9 cellular contexts compared by ENCODE assay signal in genomic region chr12:111034911-111035577, GRCh38. TPM values are rescaled to one million over a fixed set of nuclear protein-coding genes. Genes with fewer than 3 reads are reported as not detected.
DNase-seq lines count a peak whose midpoint lies in the region; ATAC-seq and TF ChIP-seq lines count a peak whose summit lies in the region.
"Had no signal": no experiment of that assay in that cellular context is flagged by ENCODE, and none has a peak within 500 bp of the region (broad histone marks: within the 10 kb centered on the region; RNA-seq: fewer than 3 reads in every experiment).

No MANE protein-coding gene starts in this region.

- CTCF ChIA-PET in PC-3 (lab: Charles Lee) = no interaction called here

- POLR2A ChIA-PET in PC-3 (lab: Charles Lee; ENCODE audit: unreplicated experiment) = no interaction called here

- no peaks in the 10 kb centered on the region for H3K36me3 ChIP-seq in PC-3 (ENCODE audit: low read depth, low read length)
- no peaks in the 10 kb centered on the region for H3K36me3 ChIP-seq in effector memory CD4-positive, alpha-beta T cell (ENCODE audit: control insufficient read depth, insufficient read depth, low read length)
- H3K36me3 ChIP-seq: gastroesophageal sphincter had no signal

- H3K36me3 Mint-ChIP-seq in progenitor cell of endocrine pancreas (ENCODE audit: insufficient read depth) = no peaks in the 10 kb centered on the region

- H4K20me1 ChIP-seq in PC-3 (ENCODE audit: low read length) = no peaks in the 10 kb centered on the region

- no peaks in the 10 kb centered on the region for H3K27me3 Mint-ChIP-seq in progenitor cell of endocrine pancreas

- no peak overlapping the region for H2AFZ ChIP-seq in PC-3 (ENCODE audit: low read length)

- H3K9me3 ChIP-seq in PC-3 (ENCODE audit: low read length) = no peaks in the 10 kb centered on the region
- no peaks in the 10 kb centered on the region for H3K9me3 ChIP-seq in effector memory CD4-positive, alpha-beta T cell (ENCODE audit: control insufficient read depth, low read length)
- H3K9me3 ChIP-seq: gastroesophageal sphincter had no signal

- no TSS peak for BruUV-seq in PC-3 (replicated peaks; lab: Mats Ljungman, UMichigan)

- H3K9me3 Mint-ChIP-seq in progenitor cell of endocrine pancreas (ENCODE audit: low read depth) = no peaks in the 10 kb centered on the region

- peak; percentile 27 for ATAC-seq in PC-3
- no peak for ATAC-seq in GM21529 (IDR thresholded peaks at IDR 0.05; ENCODE audit: unreplicated experiment)
- ATAC-seq: gastroesophageal sphincter had no signal

- no peaks in the 10 kb centered on the region for H3F3A ChIP-seq in PC-3 (ENCODE audit: low read length, unreplicated experiment)

- H3K27ac ChIP-seq in PC-3 (ENCODE audit: low read length) = no peak overlapping the region
- H3K27ac ChIP-seq in effector memory CD4-positive, alpha-beta T cell (ENCODE audit: insufficient read depth, low read length, poor library complexity, severe bottlenecking) = no peak overlapping the region
- H3K27ac ChIP-seq: gastroesophageal sphincter had no signal

- intact Hi-C loops in PC-3 (cut with micrococcal nuclease) = no loop called here

- peak overlapping the region; percentile 94 for H3K27ac Mint-ChIP-seq in progenitor cell of endocrine pancreas

- no peaks in the 10 kb centered on the region for H3K9me2 ChIP-seq in PC-3 (replicated peaks; ENCODE audit: low read length)

- peak overlapping the region; percentile 95 for H3K4me3 Mint-ChIP-seq in progenitor cell of endocrine pancreas (ENCODE audit: low read depth)

- H3K79me2 ChIP-seq in PC-3 (ENCODE audit: low read length) = no peaks in the 10 kb centered on the region

- peak overlapping the region; percentile 14; the same call in 1 of the 2 replicates for H3K4me3 ChIP-seq in PC-3 (ENCODE audit: low read length)
- peak overlapping the region; percentile 26 for H3K4me3 ChIP-seq in effector memory CD4-positive, alpha-beta T cell (ENCODE audit: insufficient read depth, low read depth, low read length, poor library complexity, severe bottlenecking)

- H3K9ac ChIP-seq in PC-3 (ENCODE audit: low read length) = no peak overlapping the region

- H3K4me2 ChIP-seq in PC-3 (ENCODE audit: low read length) = peak overlapping the region; percentile 92

- H3K4me1 Mint-ChIP-seq in progenitor cell of endocrine pancreas (ENCODE audit: low read depth) = peaks cover 56% of the 10 kb centered on the region

- peaks cover 3% of the 10 kb centered on the region; the same call in 1 of the 2 replicates for H3K4me1 ChIP-seq in PC-3 (ENCODE audit: insufficient read depth, low read length)
- H3K4me1 ChIP-seq in effector memory CD4-positive, alpha-beta T cell (ENCODE audit: control insufficient read depth, insufficient read depth, low read length, poor library complexity, severe bottlenecking) = peaks cover 17% of the 10 kb centered on the region

- peak; percentile 11 for DNase-seq in NCI-H2196 (lab: John Stamatoyannopoulos, UW; ENCODE audit: unreplicated experiment)
- no peak for DNase-seq in NCI-H2196 treated with DMSO at 0.1 percent for 48 hours (lab: John Stamatoyannopoulos, UW; ENCODE audit: unreplicated experiment)
- DNase-seq in PC-3 = no peak
- DNase-seq in effector memory CD4-positive, alpha-beta T cell = no peak
- DNase-seq in progenitor cell of endocrine pancreas (ENCODE audit: low spot score, unreplicated experiment) = peak; percentile 41
- DNase-seq in stimulated activated CD4-positive, alpha-beta T cell treated with anti-CD3 and anti-CD28 coated beads, Interleukin-2, amount 100 ng/mL, for 48 hours = no peak
- no peak for DNase-seq in DMS53 (lab: John Stamatoyannopoulos, UW)

- H3K27me3 ChIP-seq in PC-3 (ENCODE audit: low read length) = peaks cover 86% of the 10 kb centered on the region
- peaks cover 49% of the 10 kb centered on the region for H3K27me3 ChIP-seq in effector memory CD4-positive, alpha-beta T cell (replicated peaks; ENCODE audit: control insufficient read depth, insufficient read depth, low read length, poor library complexity, severe bottlenecking)

- no peak for TF ChIP-seq CTCF in PC-3 (conservative IDR thresholded peaks at IDR 0.05; ENCODE audit: low read depth, low read length)
- TF ChIP-seq CTCF in progenitor cell of endocrine pancreas (IDR thresholded peaks at IDR 0.05; ENCODE audit: unreplicated experiment) = peak; percentile 19

RNA-seq across cellular contexts. Expression of gene CUX2, which starts 1.1 kb away (rescaled TPM):
- total RNA-seq in PC-3 (2014; rRNA removed) (not detected in 2 replicates), progenitor cell of endocrine pancreas (49.6 and 58.1 TPM in 2 replicates)
- total RNA-seq: gastroesophageal sphincter had no signal

Comparison
In these comparisons a context has a peak if more than half of its experiments do, and no peak if none do; other contexts are left out.
1. DNase-seq: peak in NCI-H2196 (single experiment) and progenitor cell of endocrine pancreas (single experiment); none in NCI-H2196 treated with DMSO at 0.1 percent for 48 hours (single experiment), PC-3 (single experiment), effector memory CD4-positive, alpha-beta T cell (0 of 3), stimulated activated CD4-positive, alpha-beta T cell treated with anti-CD3 and anti-CD28 coated beads, Interleukin-2, amount 100 ng/mL, for 48 hours (0 of 2) and DMS53 (single experiment).
2. RNA of gene CUX2, which starts 1.1 kb away (total RNA-seq): 49.6 to 58.1 TPM in progenitor cell of endocrine pancreas; not detected in PC-3; every median in the first group is over 10 times any median in the second.